In the genomic region with DNA sequence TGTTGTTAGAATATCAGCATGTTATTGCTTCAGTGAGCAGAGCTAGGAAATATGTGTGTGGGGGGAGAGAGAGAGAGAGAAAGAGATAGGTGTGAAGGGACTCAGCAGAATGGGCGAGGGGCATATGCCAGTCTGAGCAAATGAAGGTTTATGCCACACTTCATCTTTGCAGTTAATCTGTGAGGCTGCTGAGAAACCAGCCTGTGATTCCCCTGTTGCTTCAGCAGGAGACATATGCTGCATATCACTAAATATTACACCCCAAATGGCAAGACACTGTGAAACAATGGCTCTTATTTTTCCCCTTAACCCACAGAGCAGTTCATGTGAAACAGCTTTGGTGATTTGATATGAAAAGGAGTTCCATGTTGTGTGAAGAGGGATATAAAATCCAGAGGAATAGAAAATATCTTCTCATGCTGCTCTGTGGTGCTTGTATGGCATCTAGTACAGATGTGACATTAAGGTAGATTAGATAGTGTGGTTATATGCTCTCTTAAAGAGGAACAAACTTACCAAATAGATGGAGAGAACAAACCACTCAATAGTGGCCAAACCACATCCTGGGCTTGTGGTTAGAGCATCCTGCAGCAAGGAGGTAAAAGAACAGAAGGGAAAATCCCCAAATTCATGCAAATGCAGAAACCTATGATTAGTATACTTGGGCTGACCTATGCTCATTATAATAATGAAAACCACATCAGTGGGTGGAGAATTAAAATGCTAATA, we compare ENCODE assay signal across 9 cellular contexts.
DNase-seq lines count a peak whose midpoint lies in the region; ATAC-seq, FAIRE-seq and TF ChIP-seq lines count a peak whose summit lies in the region.
"Had no signal": no experiment of that assay in that cellular context is flagged by ENCODE, and none has a peak within 500 bp of the region (broad histone marks: within the 10 kb centered on the region; RNA-seq: fewer than 3 reads in every experiment).

No MANE protein-coding gene starts in this region.

- peaks cover 27% of the 10 kb centered on the region for H3K9me3 Mint-ChIP-seq in HFFc6

- RAD21 ChIA-PET in GM12878 (lab: Charles Lee; ENCODE audit: unreplicated experiment), result interaction anchor here (1.2 kb wide), 1 partner anchor 21 kb away, joined by 3 read pairs; no protein-coding TSS in a partner anchor

- H3K4me3 ChIP-seq in GM12878 (no peak overlapping the region; the same call in 1 of the 2 replicates), H7 (ENCODE audit: insufficient read depth, low read depth, low read length) (no peak overlapping the region)
- H3K4me3 ChIP-seq: SJSA1 had no signal

- BruUV-seq in GM12878 (replicated peaks; lab: Mats Ljungman, UMichigan), result no TSS peak

- H3K36me3 ChIP-seq in GM12878 (ENCODE audit: control insufficient read depth in 2 of 2, insufficient read depth in 2 of 2, low read length in 1 of 2) (no peaks in the 10 kb centered on the region), H7 (replicated peaks; ENCODE audit: control insufficient read depth, insufficient read depth, low read length) (no peaks in the 10 kb centered on the region)
- H3K36me3 ChIP-seq: SJSA1 had no signal

- no peaks in the 10 kb centered on the region for H3K4me1 Mint-ChIP-seq in HFFc6 (ENCODE audit: low read depth)

- H3K27me3 ChIP-seq in GM12878 (replicated peaks in 1 of 2; ENCODE audit: control insufficient read depth in 2 of 2, insufficient read depth in 2 of 2, low read length in 1 of 2), result no peaks in the 10 kb centered on the region
- no peaks in the 10 kb centered on the region for H3K27me3 ChIP-seq in H7 (ENCODE audit: control insufficient read depth, insufficient read depth, low read length)
- H3K27me3 ChIP-seq: SJSA1 had no signal

- no peak for TF ChIP-seq CTCF in GM12878 (IDR thresholded peaks at IDR 0.05 in 2 of 3, conservative IDR thresholded peaks at IDR 0.05 in 1 of 3; ENCODE audit: control insufficient read depth in 2 of 3, extremely low read depth in 1 of 3, insufficient read depth in 1 of 3, low read depth in 3 of 3, low read length in 3 of 3)
- no peak for TF ChIP-seq CTCF in HFFc6 (IDR thresholded peaks at IDR 0.05)

- ATAC-seq in HG03135 (IDR thresholded peaks at IDR 0.05; ENCODE audit: unreplicated experiment) (peak; percentile 93), GM12878 (peak; percentile 98)

- no peak for TF ChIP-seq POLR2A in GM12878 (IDR thresholded peaks at IDR 0.05; ENCODE audit: low read depth, low read length)

- peak; percentile 96 for FAIRE-seq in GM12878 (lab: Jason Lieb, UNC)

- no peak overlapping the region for H3K4me3 Mint-ChIP-seq in HFFc6

- in situ Hi-C loops in GM12878 (cut with MboI), result no loop called here

- H3K27ac ChIP-seq in GM12878 (ENCODE audit: control insufficient read depth, insufficient read depth), result peak overlapping the region; percentile 41; the same call in 1 of the 2 replicates
- H3K27ac ChIP-seq: SJSA1 had no signal

- peak overlapping the region; percentile 47; the same call in 1 of the 2 replicates for H2AFZ ChIP-seq in GM12878 (ENCODE audit: control insufficient read depth, low read depth, low read length)

- CTCF ChIA-PET in GM12878 (lab: Yijun Ruan, JAX), result interaction anchor here (1.1 kb wide), 1 partner anchor 10 kb away, joined by 3 read pairs; no protein-coding TSS in a partner anchor

- H3K9me3 ChIP-seq in GM12878 (replicated peaks; ENCODE audit: control insufficient read depth, insufficient read depth, low read length), result peaks cover 6% of the 10 kb centered on the region
- H3K9me3 ChIP-seq: SJSA1 had no signal

- H3K27me3 Mint-ChIP-seq in HFFc6 (ENCODE audit: insufficient read depth), result no peaks in the 10 kb centered on the region

- WGBS in GM12878 (ENCODE audit: insufficient coverage, insufficient replicate concordance, low lambda C conversion rate, missing lambda C conversion rate), result 11% methylated on average over 1 of the region's 1 CpG

- peak overlapping the region; percentile 80 for H3K4me2 ChIP-seq in GM12878 (ENCODE audit: control insufficient read depth, insufficient read depth)

- intact Hi-C loops in GM12878 (cut with micrococcal nuclease; ENCODE audit: unreplicated experiment), result no loop called here

- H4K20me1 ChIP-seq in GM12878 (ENCODE audit: control insufficient read depth, insufficient read depth), result no peaks in the 10 kb centered on the region

- SMC1A ChIA-PET in GM12878 (lab: Charles Lee; ENCODE audit: uncharacterized antibody, unreplicated experiment), result no interaction called here

- peak; percentile 7 for DNase-seq in GM19238 (ENCODE audit: insufficient read length, low spot score)
- DNase-seq in T-helper 9 cell, result peak; percentile 78
- peak; percentile 99 for DNase-seq in GM12878 (ENCODE audit: low read depth, low spot score)
- DNase-seq in stimulated activated CD8-positive, alpha-beta memory T cell treated with anti-CD3 and anti-CD28 coated beads, Interleukin-4, amount 100 ng/mL, for 1 hour (ENCODE audit: low read depth in 2 of 2, low spot score in 1 of 2), result peak; percentile 47 to 52
- no peak for DNase-seq in H7
- no peak for DNase-seq in NCI-H2029 treated with DMSO at 0.1 percent for 48 hours (lab: John Stamatoyannopoulos, UW)
- DNase-seq in HFFc6, result no peak

- H3K79me2 ChIP-seq in GM12878 (ENCODE audit: control insufficient read depth, insufficient read depth, low read length), result no peaks in the 10 kb centered on the region

- no peak overlapping the region for H3K9ac ChIP-seq in GM12878 (ENCODE audit: control insufficient read depth, insufficient read depth, low read length)

- TF ChIP-seq EP300 in GM12878 (IDR thresholded peaks at IDR 0.05; ENCODE audit: borderline replicate concordance in 1 of 2, control insufficient read depth in 1 of 2, low read depth in 2 of 2, low read length in 2 of 2), result peak; percentile 85 to 87; a peak in 3 of 4 replicates

- POLR2A ChIA-PET in GM12878 (lab: Charles Lee), result no interaction called here

- H3K36me3 Mint-ChIP-seq in HFFc6 (ENCODE audit: low read depth), result no peaks in the 10 kb centered on the region

- H3K27ac Mint-ChIP-seq in HFFc6, result no peak overlapping the region

- H3K4me1 ChIP-seq in GM12878 (ENCODE audit: control insufficient read depth, insufficient read depth, low read length), result peaks cover 14% of the 10 kb centered on the region; the same call in 1 of the 2 replicates
- H3K4me1 ChIP-seq: SJSA1 had no signal

- no peak for TF ChIP-seq RAD21 in GM12878 (IDR thresholded peaks at IDR 0.05; ENCODE audit: insufficient read depth, low read depth, low read length)

TF ChIP-seq in GM12878, 131 proteins besides CTCF, POLR2A, EP300 and RAD21 (continues in another document):
- TF ChIP-seq, protein P1, sequence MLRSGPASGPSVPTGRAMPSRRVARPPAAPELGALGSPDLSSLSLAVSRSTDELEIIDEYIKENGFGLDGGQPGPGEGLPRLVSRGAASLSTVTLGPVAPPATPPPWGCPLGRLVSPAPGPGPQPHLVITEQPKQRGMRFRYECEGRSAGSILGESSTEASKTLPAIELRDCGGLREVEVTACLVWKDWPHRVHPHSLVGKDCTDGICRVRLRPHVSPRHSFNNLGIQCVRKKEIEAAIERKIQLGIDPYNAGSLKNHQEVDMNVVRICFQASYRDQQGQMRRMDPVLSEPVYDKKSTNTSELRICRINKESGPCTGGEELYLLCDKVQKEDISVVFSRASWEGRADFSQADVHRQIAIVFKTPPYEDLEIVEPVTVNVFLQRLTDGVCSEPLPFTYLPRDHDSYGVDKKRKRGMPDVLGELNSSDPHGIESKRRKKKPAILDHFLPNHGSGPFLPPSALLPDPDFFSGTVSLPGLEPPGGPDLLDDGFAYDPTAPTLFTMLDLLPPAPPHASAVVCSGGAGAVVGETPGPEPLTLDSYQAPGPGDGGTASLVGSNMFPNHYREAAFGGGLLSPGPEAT (IDR thresholded peaks at IDR 0.05; ENCODE audit: low read depth), result peak; percentile 80; the same call in 1 of the 2 replicates
- TF ChIP-seq LARP7 (IDR thresholded peaks at IDR 0.05) (no peak), JUNB (IDR thresholded peaks at IDR 0.05) (no peak), RFX5 (IDR thresholded peaks at IDR 0.05; ENCODE audit: low read depth, low read length) (no peak), TARDBP (IDR thresholded peaks at IDR 0.05; ENCODE audit: borderline replicate concordance) (no peak), PAX8 (IDR thresholded peaks at IDR 0.05) (no peak), CREM (IDR thresholded peaks at IDR 0.05; ENCODE audit: low read depth) (peak; percentile 59; the same call in 1 of the 2 replicates), FOXM1 (IDR thresholded peaks at IDR 0.05; ENCODE audit: low read depth, low read length) (peak; percentile 85), CBX5 (IDR thresholded peaks at IDR 0.05; ENCODE audit: low read depth) (0 out of 2 replicates have a peak, but pooled peaks have one; percentile 81), ESRRA (IDR thresholded peaks at IDR 0.05; ENCODE audit: low read length) (no peak), KDM1A (IDR thresholded peaks at IDR 0.05; ENCODE audit: borderline replicate concordance) (no peak), SRF (IDR thresholded peaks at IDR 0.05; ENCODE audit: low read depth in 2 of 2, low read length in 2 of 2) (no peak), HCFC1 (IDR thresholded peaks at IDR 0.05; ENCODE audit: low read length) (no peak), GATAD2B (conservative IDR thresholded peaks at IDR 0.05; ENCODE audit: low read depth) (peak; percentile 49; the same call in 1 of the 2 replicates), RCOR1 (conservative IDR thresholded peaks at IDR 0.05; ENCODE audit: low read depth, low read length) (peak; percentile 79; the same call in 1 of the 2 replicates), ZZZ3 (IDR thresholded peaks at IDR 0.05; ENCODE audit: control insufficient read depth, insufficient read length, low read depth) (no peak), SMAD1 (IDR thresholded peaks at IDR 0.05; ENCODE audit: low read depth, partially characterized antibody) (peak; percentile 46), CHD1 (IDR thresholded peaks at IDR 0.05; ENCODE audit: low read depth, low read length) (no peak), NBN (IDR thresholded peaks at IDR 0.05) (0 out of 2 replicates have a peak, but pooled peaks have one; percentile 73)
- TF ChIP-seq, protein P2, sequence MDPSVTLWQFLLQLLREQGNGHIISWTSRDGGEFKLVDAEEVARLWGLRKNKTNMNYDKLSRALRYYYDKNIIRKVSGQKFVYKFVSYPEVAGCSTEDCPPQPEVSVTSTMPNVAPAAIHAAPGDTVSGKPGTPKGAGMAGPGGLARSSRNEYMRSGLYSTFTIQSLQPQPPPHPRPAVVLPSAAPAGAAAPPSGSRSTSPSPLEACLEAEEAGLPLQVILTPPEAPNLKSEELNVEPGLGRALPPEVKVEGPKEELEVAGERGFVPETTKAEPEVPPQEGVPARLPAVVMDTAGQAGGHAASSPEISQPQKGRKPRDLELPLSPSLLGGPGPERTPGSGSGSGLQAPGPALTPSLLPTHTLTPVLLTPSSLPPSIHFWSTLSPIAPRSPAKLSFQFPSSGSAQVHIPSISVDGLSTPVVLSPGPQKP (IDR thresholded peaks at IDR 0.05; ENCODE audit: low read depth, low read length), result no peak
- TF ChIP-seq, protein P3, sequence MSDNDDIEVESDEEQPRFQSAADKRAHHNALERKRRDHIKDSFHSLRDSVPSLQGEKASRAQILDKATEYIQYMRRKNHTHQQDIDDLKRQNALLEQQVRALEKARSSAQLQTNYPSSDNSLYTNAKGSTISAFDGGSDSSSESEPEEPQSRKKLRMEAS (IDR thresholded peaks at IDR 0.05; ENCODE audit: low read depth, low read length), result no peak

Comparison
In these comparisons a context has a peak if more than half of its experiments do, and no peak if none do; other contexts are left out.
1. DNase-seq: peak in GM19238 (single experiment), T-helper 9 cell (single experiment), GM12878 (single experiment) and stimulated activated CD8-positive, alpha-beta memory T cell treated with anti-CD3 and anti-CD28 coated beads, Interleukin-4, amount 100 ng/mL, for 1 hour (2 of 2); none in H7 (single experiment), NCI-H2029 treated with DMSO at 0.1 percent for 48 hours (single experiment) and HFFc6 (single experiment).